In genomic region chr15:31993062-31993461, GRCh38 we compare ENCODE assay signal across 21 cellular contexts. TPM values are rescaled to one million over a fixed set of nuclear protein-coding genes. Genes with fewer than 3 reads are reported as not detected.
DNase-seq lines count a peak whose midpoint lies in the region; ATAC-seq, FAIRE-seq and TF ChIP-seq lines count a peak whose summit lies in the region.
"Had no signal": no experiment of that assay in that cellular context is flagged by ENCODE, and none has a peak within 500 bp of the region (broad histone marks: within the 10 kb centered on the region; RNA-seq: fewer than 3 reads in every experiment).

No MANE protein-coding gene starts in this region.

- no peak overlapping the region for H3K4me3 Mint-ChIP-seq in nephron progenitor cell
- H3K4me3 Mint-ChIP-seq: CD4-positive, alpha-beta T cell; CD8-positive, alpha-beta T cell had no signal

- H3K27me3 ChIP-seq in small intestine (ENCODE audit: control insufficient read depth in 2 of 2, insufficient read depth in 2 of 2, low read length in 2 of 2) = no peaks in the 10 kb centered on the region
- H3K27me3 ChIP-seq: BE2C, BLaER1 had no signal

- no peak overlapping the region for H3K27ac ChIP-seq in small intestine (ENCODE audit: low read depth in 1 of 2, low read length in 1 of 2)
- H3K27ac ChIP-seq: BLaER1 had no signal

- H3K27ac Mint-ChIP-seq in nephron progenitor cell = no peak overlapping the region
- H3K27ac Mint-ChIP-seq: CD4-positive, alpha-beta T cell; CD8-positive, alpha-beta T cell had no signal

- TF ChIP-seq CTCF in LNCaP clone FGC (IDR thresholded peaks at IDR 0.05; ENCODE audit: control insufficient read depth, extremely low read depth, insufficient read depth) (no peak), nephron progenitor cell (IDR thresholded peaks at IDR 0.05) (no peak)

- peaks cover 4% of the 10 kb centered on the region for H3K27me3 Mint-ChIP-seq in nephron progenitor cell (ENCODE audit: low read depth, poor library complexity)

- whole genome bisulfite sequencing in small intestine, 3 donors = 16 to 53% (median 42%) methylated on average over 4 of the region's 4 CpGs

- DNase-seq in LNCaP clone FGC (ENCODE audit: low read depth) = peak; percentile 65
- DNase-seq in left colon = no peak
- peak; percentile 17 for DNase-seq in small intestine
- DNase-seq in T-helper 2 cell = no peak
- no peak for DNase-seq in nephron progenitor cell
- DNase-seq: 8988T; ACHN; BE2C; C1 segment of cervical spinal cord; Caco-2; Calu3; CD4-positive, alpha-beta T cell; CD8-positive, alpha-beta T cell; DMS79 treated with DMSO at 0.1 percent for 48 hours; GF-D8 had no signal

- no peaks in the 10 kb centered on the region for H3K9me3 ChIP-seq in small intestine (ENCODE audit: control insufficient read depth, low read depth)
- H3K9me3 ChIP-seq: BE2C, BLaER1, Caco-2 had no signal

- FAIRE-seq in small intestine (lab: Jason Lieb, UNC) = no peak
- FAIRE-seq: A204.1, D721Med, G401.6, GM12891 had no signal

- no peaks in the 10 kb centered on the region for H3K4me1 ChIP-seq in small intestine (ENCODE audit: control insufficient read depth in 2 of 2, insufficient read depth in 1 of 2, low read depth in 1 of 2, low read length in 1 of 2)
- H3K4me1 ChIP-seq: BE2C, BLaER1, Caco-2 had no signal

- ATAC-seq in left colon (peak; percentile 83), GM18858 (IDR thresholded peaks at IDR 0.05; ENCODE audit: unreplicated experiment) (no peak)
- ATAC-seq: CD8-positive, alpha-beta T cell had no signal

- H3K4me3 ChIP-seq in LNCaP clone FGC (ENCODE audit: low read depth, low read length) (no peak overlapping the region), small intestine (ENCODE audit: low read depth in 1 of 2, low read length in 2 of 2) (no peak overlapping the region)
- H3K4me3 ChIP-seq: BLaER1 had no signal

- no peaks in the 10 kb centered on the region for H3K4me1 Mint-ChIP-seq in nephron progenitor cell

- intact Hi-C loops in left colon (cut with DNase I, micrococcal nuclease) = no loop called here

- no peaks in the 10 kb centered on the region for H3K36me3 Mint-ChIP-seq in nephron progenitor cell (ENCODE audit: low read depth)
- H3K36me3 Mint-ChIP-seq: CD8-positive, alpha-beta T cell had no signal

- H3K9me3 Mint-ChIP-seq in nephron progenitor cell = no peaks in the 10 kb centered on the region
- H3K9me3 Mint-ChIP-seq: CD4-positive, alpha-beta T cell; CD8-positive, alpha-beta T cell had no signal

- no peaks in the 10 kb centered on the region for H3K36me3 ChIP-seq in small intestine (ENCODE audit: control insufficient read depth in 2 of 2, insufficient read depth in 2 of 2, low read length in 2 of 2)
- H3K36me3 ChIP-seq: BE2C, BLaER1 had no signal

RNA-seq across cellular contexts. Expression of gene CHRNA7, which starts 37.3 kb away (rescaled TPM):
- total RNA-seq in left colon = 10 to 100 TPM in 1 of 2 donors, 1 to 10 TPM in 1; 1.8 to 11.8 TPM
- 10 to 100 TPM in 1 of 3 donors, 1 to 10 TPM in 2; 4.3 to 10.1 (median 6.0) TPM for polyA plus RNA-seq in small intestine
- total RNA-seq: CD4-positive, alpha-beta T cell; CD8-positive, alpha-beta T cell had no signal

Comparison
In these comparisons a context has a peak if more than half of its experiments do, and no peak if none do; other contexts are left out.
1. DNase-seq: peak in LNCaP clone FGC (single experiment) and small intestine (single experiment); none in left colon (0 of 2), T-helper 2 cell (0 of 5) and nephron progenitor cell (single experiment).